In genomic region chr2:156021326-156022040, GRCh38 we compare ENCODE assay signal across 20 cellular contexts.
A peak's percentile ranks its signal among the peaks of the same experiment; 100 is the strongest.
DNase-seq lines count a peak whose midpoint lies in the region; ATAC-seq, FAIRE-seq and TF ChIP-seq lines count a peak whose summit lies in the region.
"Had no signal": no experiment of that assay in that cellular context is flagged by ENCODE, and none has a peak within 500 bp of the region (broad histone marks: within the 10 kb centered on the region; RNA-seq: fewer than 3 reads in every experiment).

No MANE protein-coding gene starts in this region.

- TF ChIP-seq CTCF in keratinocyte (optimal IDR thresholded peaks at IDR 0.05 in 1 of 3, IDR thresholded peaks at IDR 0.05 in 1 of 3, conservative IDR thresholded peaks at IDR 0.05 in 1 of 3; ENCODE audit: extremely low read depth in 1 of 3, insufficient read depth in 2 of 3, low read length in 3 of 3), result no peak

- peak; percentile 20 for FAIRE-seq in keratinocyte (lab: Jason Lieb, UNC)
- FAIRE-seq: K562 had no signal

- no peak overlapping the region for H3K4me3 ChIP-seq in keratinocyte (ENCODE audit: control insufficient read depth in 2 of 3, extremely low read depth in 1 of 3, insufficient read depth in 2 of 3, low read depth in 1 of 3, low read length in 3 of 3)
- H3K4me3 ChIP-seq: dorsolateral prefrontal cortex, heart right ventricle, K562, uterus had no signal

- no peaks in the 10 kb centered on the region for H3K36me3 ChIP-seq in keratinocyte (ENCODE audit: control insufficient read depth in 2 of 2, extremely low read depth in 1 of 2, insufficient read depth in 2 of 2, low read length in 2 of 2)
- H3K36me3 ChIP-seq: brain microvascular endothelial cell, heart right ventricle, uterus, WERI-Rb-1 had no signal

- no peaks in the 10 kb centered on the region for H3K9me1 ChIP-seq in keratinocyte (ENCODE audit: control insufficient read depth, extremely low read depth, insufficient read depth, low read length)

- no peaks in the 10 kb centered on the region for H3K79me2 ChIP-seq in keratinocyte (ENCODE audit: control insufficient read depth, insufficient read depth, low read length)

- H2AFZ ChIP-seq in keratinocyte (ENCODE audit: control insufficient read depth, low read length), result no peak overlapping the region

- no peaks in the 10 kb centered on the region for H3K27me3 ChIP-seq in keratinocyte (ENCODE audit: control insufficient read depth, extremely low read depth, insufficient read depth, low read length)
- H3K27me3 ChIP-seq: brain microvascular endothelial cell, dorsolateral prefrontal cortex, heart right ventricle, uterus had no signal

- no peaks in the 10 kb centered on the region for H3K9me3 ChIP-seq in keratinocyte (ENCODE audit: control insufficient read depth, low read depth, low read length)
- H3K9me3 ChIP-seq: uterus had no signal

- no peaks in the 10 kb centered on the region for H4K20me1 ChIP-seq in keratinocyte (ENCODE audit: control insufficient read depth, extremely low read depth, insufficient read depth, low read length)

- H3K4me1 ChIP-seq in keratinocyte (ENCODE audit: control insufficient read depth, extremely low read depth, insufficient read depth, low read length), result peaks cover 3% of the 10 kb centered on the region
- H3K4me1 ChIP-seq: uterus had no signal

- no peak overlapping the region for H3K27ac ChIP-seq in keratinocyte (ENCODE audit: control insufficient read depth, insufficient read depth, low read length)
- H3K27ac ChIP-seq: brain microvascular endothelial cell, dorsolateral prefrontal cortex, heart right ventricle, uterus, WERI-Rb-1 had no signal

- H3K9ac ChIP-seq in keratinocyte (ENCODE audit: control insufficient read depth, extremely low read depth, insufficient read depth, low read length), result no peak overlapping the region

- no peak overlapping the region for H3K4me2 ChIP-seq in keratinocyte (ENCODE audit: control insufficient read depth, extremely low read depth, insufficient read depth, low read depth, low read length)

- dilution Hi-C loops in keratinocyte (cut with MboI; ENCODE audit: extremely low pct_ligation_motif_present, low sequenced_read_pairs), result no loop called here

- no peak for ATAC-seq in GM21723 (IDR thresholded peaks at IDR 0.05; ENCODE audit: unreplicated experiment)
- no peak for ATAC-seq in HG03520 (IDR thresholded peaks at IDR 0.05; ENCODE audit: unreplicated experiment)
- ATAC-seq in HG03139 (IDR thresholded peaks at IDR 0.05; ENCODE audit: unreplicated experiment), result no peak
- ATAC-seq: activated CD8-positive, alpha-beta T cell treated with anti-CD3 and anti-CD28 coated beads, Interleukin-2, amount 10 ng/mL, durations not matched to agents 7 days and 5 days; activated T-cell treated with anti-CD3 and anti-CD28 coated beads, Interleukin-2, amount 50 U/mL, for 72 hours; heart right ventricle; K562; stimulated activated naive CD8-positive, alpha-beta T cell treated with anti-CD3 and anti-CD28 coated beads, Interleukin-15, Interleukin-2, amounts not matched to agents 100 U/mL and 50 U/mL, for 24 hours had no signal

- DNase-seq in A172 (ENCODE audit: low spot score) (peak; percentile 46), HT-29 (ENCODE audit: low spot score) (peak; percentile 52), astrocyte of the hippocampus (ENCODE audit: low read depth, low spot score) (peak; percentile 45), keratinocyte (ENCODE audit: low read depth, low spot score) (no peak), HK-2 (ENCODE audit: unreplicated experiment) (no peak)
- DNase-seq: activated CD8-positive, alpha-beta T cell treated with anti-CD3 and anti-CD28 coated beads, Interleukin-2, amount 10 ng/mL, durations not matched to agents 7 days and 5 days; activated T-cell treated with anti-CD3 and anti-CD28 coated beads, Interleukin-2, amount 50 U/mL, for 72 hours; brain microvascular endothelial cell; CD4-positive, CD25-positive, alpha-beta regulatory T cell; dorsolateral prefrontal cortex; heart right ventricle; NCI-H1048; NK-92 treated with Interleukin-12 subunit alpha and Interleukin-12 subunit beta, amount 100 ng/mL, for 24 hours; stimulated activated naive CD8-positive, alpha-beta T cell treated with anti-CD3 and anti-CD28 coated beads, Interleukin-15, Interleukin-2, amounts not matched to agents 100 U/mL and 50 U/mL, for 24 hours; uterus; WERI-Rb-1 had no signal

Comparison
In these comparisons a context has a peak if more than half of its experiments do, and no peak if none do; other contexts are left out.
1. DNase-seq: peak in A172 (single experiment), HT-29 (single experiment) and astrocyte of the hippocampus (single experiment); none in keratinocyte (single experiment) and HK-2 (single experiment).